ENCODE assay signal across 8 cellular contexts in the genomic region with DNA sequence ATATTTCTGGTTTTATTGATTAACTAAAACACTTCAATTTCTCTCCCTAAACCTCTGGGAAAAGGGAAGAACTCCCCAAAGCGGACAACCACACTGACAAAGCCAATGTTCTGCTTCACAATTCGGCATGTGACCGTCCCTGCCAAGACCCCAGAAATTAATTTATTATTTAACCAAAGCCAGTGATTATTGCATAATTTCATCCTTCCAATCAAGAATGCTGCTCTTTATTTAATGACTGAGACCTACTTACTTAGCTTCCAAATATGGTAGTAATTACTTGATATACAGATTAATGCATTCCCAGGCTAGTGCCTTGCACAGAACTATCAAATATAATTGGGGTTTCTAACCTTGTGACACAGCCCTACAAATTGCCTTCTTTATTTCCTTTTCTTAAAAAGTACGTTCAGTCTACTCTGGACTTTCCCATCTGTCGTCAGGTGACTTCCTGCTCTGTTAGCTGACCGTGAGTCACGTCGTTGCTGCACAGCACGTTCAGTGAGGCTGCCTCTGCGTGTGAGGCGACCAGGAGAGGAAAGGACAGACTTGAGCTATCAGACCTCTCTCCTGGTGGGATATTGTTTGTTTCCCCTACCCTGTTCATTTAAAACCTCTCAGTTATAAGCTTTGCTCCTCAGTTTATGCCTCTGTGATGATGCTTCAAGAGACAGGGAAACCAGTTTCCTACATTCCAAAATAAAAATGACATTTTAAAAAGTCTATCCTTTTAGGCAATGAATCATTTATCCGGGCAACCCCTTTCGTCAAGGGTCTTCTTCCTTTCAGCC. TPM values are rescaled to one million over a fixed set of nuclear protein-coding genes. Genes with fewer than 3 reads are reported as not detected.
A peak's percentile ranks its signal among the peaks of the same experiment; 100 is the strongest.
DNase-seq lines count a peak whose midpoint lies in the region; ATAC-seq and TF ChIP-seq lines count a peak whose summit lies in the region.

No MANE protein-coding gene starts in this region.

- H3K27me3 ChIP-seq in SU-DHL-6 (ENCODE audit: low read length) (no peaks in the 10 kb centered on the region), right cardiac atrium (ENCODE audit: control insufficient read depth, insufficient read depth) (no peaks in the 10 kb centered on the region)

- no peaks in the 10 kb centered on the region for H4K20me1 ChIP-seq in SU-DHL-6 (ENCODE audit: low read depth, low read length)

- DNase-seq in CD14-positive monocyte (ENCODE audit: low spot score) = peak; percentile 98
- peak; percentile 71 to 86 for DNase-seq in activated naive CD4-positive, alpha-beta T cell treated with anti-CD3 and anti-CD28 coated beads, Interleukin-2, amount 50 U/mL, for 72 hours (ENCODE audit: low spot score in 2 of 2)
- peak; percentile 61 to 73 (median 61) for DNase-seq in right cardiac atrium
- DNase-seq in stimulated activated CD4-positive, alpha-beta T cell treated with anti-CD3 and anti-CD28 coated beads, Interleukin-15, amount 100 ng/mL, for 48 hours (ENCODE audit: low read depth in 2 of 2) = peak; percentile 73 to 77
- no peak for DNase-seq in NCI-H345 treated with DMSO at 0.1 percent for 48 hours (lab: John Stamatoyannopoulos, UW; ENCODE audit: unreplicated experiment)

- peaks cover 0 to 1% (median 0%) of the 10 kb centered on the region in 3 donors for H3K27me3 Mint-ChIP-seq in CD14-positive monocyte (ENCODE audit: low read depth in 3 of 3)

- H3K9me3 ChIP-seq in SU-DHL-6 (ENCODE audit: insufficient read depth, low read length) (no peaks in the 10 kb centered on the region), right cardiac atrium (ENCODE audit: control insufficient read depth, low read length) (no peaks in the 10 kb centered on the region)

- H3K4me3 ChIP-seq in SU-DHL-6 (ENCODE audit: insufficient read depth, low read length, poor library complexity, severe bottlenecking) (peak overlapping the region; percentile 20), right cardiac atrium (ENCODE audit: low read length) (no peak overlapping the region)

- peaks cover 1% of the 10 kb centered on the region for H3K4me1 ChIP-seq in right cardiac atrium (ENCODE audit: control insufficient read depth, insufficient read depth, low read length)

- H3K27ac Mint-ChIP-seq in CD14-positive monocyte = peak overlapping the region; percentile 98 to 99 (median 99)
- peak overlapping the region; percentile 87 to 96 for H3K27ac Mint-ChIP-seq in activated naive CD4-positive, alpha-beta T cell treated with anti-CD3 and anti-CD28 coated beads, Interleukin-2, amount 50 U/mL, for 72 hours

- intact Hi-C loops in CD14-positive monocyte (cut with micrococcal nuclease) = loop anchor here (5.0 kb wide), 3 partner anchors 36 to 56 kb away; partner anchors contain the start of gene TNFAIP3 (in 2 of the 2)
- intact Hi-C loops in right cardiac atrium (cut with DNase I) = no loop called here

- ATAC-seq in GM19328 (IDR thresholded peaks at IDR 0.05; ENCODE audit: unreplicated experiment) (peak; percentile 97), HG03439 (IDR thresholded peaks at IDR 0.05; ENCODE audit: unreplicated experiment) (peak; percentile 96), right cardiac atrium (peak; percentile 80 to 92)
- peak; percentile 90 to 94 for ATAC-seq in activated naive CD4-positive, alpha-beta T cell treated with anti-CD3 and anti-CD28 coated beads, Interleukin-2, amount 50 U/mL, for 72 hours

- no peaks in the 10 kb centered on the region for H3K36me3 Mint-ChIP-seq in CD14-positive monocyte
- H3K36me3 Mint-ChIP-seq in activated naive CD4-positive, alpha-beta T cell treated with anti-CD3 and anti-CD28 coated beads, Interleukin-2, amount 50 U/mL, for 72 hours = peaks cover 12 to 19% of the 10 kb centered on the region in 2 donors

- 47% methylated on average over 13 of the region's 13 CpGs for WGBS in right cardiac atrium

- peak overlapping the region; percentile 59 for H3K4me2 ChIP-seq in SU-DHL-6 (ENCODE audit: low read depth, low read length, poor library complexity, severe bottlenecking)

- H3K79me2 ChIP-seq in SU-DHL-6 (ENCODE audit: insufficient read depth, low read length) = no peaks in the 10 kb centered on the region

- H3K4me1 Mint-ChIP-seq in CD14-positive monocyte = peaks cover 27% of the 10 kb centered on the region

- no peaks in the 10 kb centered on the region for H3K9me2 ChIP-seq in SU-DHL-6 (replicated peaks; ENCODE audit: insufficient read depth, low read length)

- H3K9me3 Mint-ChIP-seq in CD14-positive monocyte = peaks cover 0 to 7% (median 1%) of the 10 kb centered on the region in 7 donors
- peaks cover 9 to 12% of the 10 kb centered on the region in 2 donors for H3K9me3 Mint-ChIP-seq in activated naive CD4-positive, alpha-beta T cell treated with anti-CD3 and anti-CD28 coated beads, Interleukin-2, amount 50 U/mL, for 72 hours

- no peak overlapping the region for H3K27ac ChIP-seq in SU-DHL-6 (ENCODE audit: low read depth, low read length)
- no peak overlapping the region for H3K27ac ChIP-seq in right cardiac atrium (ENCODE audit: low read length)

- no peak for TF ChIP-seq CTCF in CD14-positive monocyte (IDR thresholded peaks at IDR 0.05)
- no peak for TF ChIP-seq CTCF in SU-DHL-6 (IDR thresholded peaks at IDR 0.05; ENCODE audit: insufficient read depth, low read length, poor library complexity, severe bottlenecking)

- peak overlapping the region; percentile 92 for H2AFZ ChIP-seq in SU-DHL-6 (ENCODE audit: low read depth, low read length, severe bottlenecking)

- H3K9ac ChIP-seq in SU-DHL-6 (ENCODE audit: low read length) = peak overlapping the region; percentile 34; the same call in 1 of the 2 replicates

- H3F3A ChIP-seq in SU-DHL-6 (ENCODE audit: insufficient read depth) = no peaks in the 10 kb centered on the region

- no peaks in the 10 kb centered on the region for H3K36me3 ChIP-seq in SU-DHL-6 (ENCODE audit: low read length)

- H3K4me3 Mint-ChIP-seq in CD14-positive monocyte = peak overlapping the region; percentile 20 to 81

RNA-seq across cellular contexts. Expression of gene TNFAIP3, which starts 55.7 kb away (rescaled TPM):
- polyA plus RNA-seq in CD14-positive monocyte = 10 to 100 TPM; 35.5 to 38.4 TPM
- 100 to 1,000 TPM; 217 to 268 TPM for total RNA-seq in activated naive CD4-positive, alpha-beta T cell treated with anti-CD3 and anti-CD28 coated beads, Interleukin-2, amount 50 U/mL, for 72 hours
- 10 to 100 TPM in 3 of 4 donors, 1 to 10 TPM in 1; 7.6 to 11.4 (median 10.7) TPM for total RNA-seq in right cardiac atrium
- 6.0 TPM for polyA plus RNA-seq in right cardiac atrium

Comparison
In these comparisons a context has a peak if more than half of its experiments do, and no peak if none do; other contexts are left out.
1. RNA of gene TNFAIP3, which starts 55.7 kb away (total RNA-seq): 217 to 268 TPM in activated naive CD4-positive, alpha-beta T cell treated with anti-CD3 and anti-CD28 coated beads, Interleukin-2, amount 50 U/mL, for 72 hours; 7.6 to 11.4 TPM in right cardiac atrium; every median in the first group is over 10 times any median in the second.
2. intact Hi-C loops: an anchor here in CD14-positive monocyte (5.0 kb wide); none called in right cardiac atrium.
3. Peak in every context shown above with its lines, with median percentiles within 50 percentile points of each other: ATAC-seq.